In genomic region chr16:85912271-85912974, GRCh38 we compare ENCODE assay signal across 13 cellular contexts. TPM values are rescaled to one million over a fixed set of nuclear protein-coding genes. Genes with fewer than 3 reads are reported as not detected.
DNase-seq lines count a peak whose midpoint lies in the region; ATAC-seq and TF ChIP-seq lines count a peak whose summit lies in the region.
"Had no signal": no experiment of that assay in that cellular context is flagged by ENCODE, and none has a peak within 500 bp of the region (broad histone marks: within the 10 kb centered on the region; RNA-seq: fewer than 3 reads in every experiment).

No MANE protein-coding gene starts in this region.

- H3K27ac ChIP-seq in fibroblast of lung (ENCODE audit: insufficient read depth, low read length): no peak overlapping the region
- H3K27ac ChIP-seq in psoas muscle: no peak overlapping the region
- H3K27ac ChIP-seq in mesendoderm (ENCODE audit: low read depth, low read length): no peak overlapping the region
- H3K27ac ChIP-seq: tibial artery had no signal

- no peak overlapping the region for H3K4ac ChIP-seq in mesendoderm (ENCODE audit: low read depth, low read length)

- peak in 3 of 4 donors; percentile 26 to 44 (median 26) for ATAC-seq in psoas muscle
- ATAC-seq in HG03342 (IDR thresholded peaks at IDR 0.05; ENCODE audit: unreplicated experiment): no peak
- no peak for ATAC-seq in GM18867 (IDR thresholded peaks at IDR 0.05; ENCODE audit: unreplicated experiment)

- peaks cover 18% of the 10 kb centered on the region for H3K27me3 ChIP-seq in fibroblast of lung (ENCODE audit: control insufficient read depth, insufficient read depth, low read length)
- H3K27me3 ChIP-seq in psoas muscle (ENCODE audit: insufficient read depth in 3 of 3, low read length in 2 of 3): peaks cover 0 to 9% (median 2%) of the 10 kb centered on the region in 3 donors
- H3K27me3 ChIP-seq in mesendoderm (ENCODE audit: insufficient read depth, low read length, poor library complexity): no peaks in the 10 kb centered on the region

- no peak overlapping the region for H2AFZ ChIP-seq in fibroblast of lung (ENCODE audit: low read length)

- intact Hi-C loops in psoas muscle (cut with DNase I): no loop called here

- no peak overlapping the region for H4K8ac ChIP-seq in mesendoderm (ENCODE audit: low read depth, low read length)

- DNase-seq in CD1c-positive myeloid dendritic cell (ENCODE audit: extremely low spot score) (peak; percentile 75), OCI-M1 (lab: John Stamatoyannopoulos, UW) (peak; percentile 17), fibroblast of lung (ENCODE audit: low read depth in 2 of 2) (peak; percentile 84 to 92), psoas muscle (peak in 1 of 2 donors; percentile 67), mesendoderm (no peak), cerebellar cortex (ENCODE audit: low spot score) (no peak)
- DNase-seq: activated CD4-positive, alpha-beta memory T cell treated with anti-CD3 and anti-CD28 coated beads for 36 hours; NCI-H446 had no signal

- H2BK120ac ChIP-seq in mesendoderm (ENCODE audit: low read depth, low read length): no peak overlapping the region

- H4K20me1 ChIP-seq in fibroblast of lung (ENCODE audit: control insufficient read depth, extremely low read depth, insufficient read depth, low read length): no peaks in the 10 kb centered on the region

- no peaks in the 10 kb centered on the region for H3K36me3 ChIP-seq in fibroblast of lung (ENCODE audit: control insufficient read depth, insufficient read depth, low read length)
- no peaks in the 10 kb centered on the region for H3K36me3 ChIP-seq in psoas muscle (ENCODE audit: insufficient read depth in 1 of 2, low read depth in 1 of 2)
- no peaks in the 10 kb centered on the region for H3K36me3 ChIP-seq in mesendoderm (ENCODE audit: control insufficient read depth, insufficient read depth, low read length)
- H3K36me3 ChIP-seq: tibial artery had no signal

- H3K4me3 ChIP-seq in fibroblast of lung (replicated peaks in 1 of 4; ENCODE audit: control extremely low read depth in 1 of 4, insufficient read depth in 1 of 4, low read depth in 3 of 4, low read length in 4 of 4) (no peak overlapping the region), psoas muscle (no peak overlapping the region), mesendoderm (ENCODE audit: low read length) (no peak overlapping the region)
- H3K4me3 ChIP-seq: tibial artery had no signal

- H3K79me2 ChIP-seq in fibroblast of lung (ENCODE audit: control insufficient read depth, insufficient read depth, low read length) (no peaks in the 10 kb centered on the region), mesendoderm (ENCODE audit: control insufficient read depth, insufficient read depth, low read length) (no peaks in the 10 kb centered on the region)

- TF ChIP-seq CTCF in fibroblast of lung (conservative IDR thresholded peaks at IDR 0.05 in 1 of 2, IDR thresholded peaks at IDR 0.05 in 1 of 2; ENCODE audit: low read depth in 1 of 2, low read length in 2 of 2) (no peak), psoas muscle (IDR thresholded peaks at IDR 0.05) (no peak)

- WGBS in psoas muscle, 3 donors: 21 to 37% (median 25%) methylated on average over 12 of the region's 12 CpGs
- no CpG with 5 or more reads among the region's 12 CpGs for WGBS in mesendoderm (ENCODE audit: extremely low coverage, insufficient coverage, low lambda C conversion rate)

- H3K9ac ChIP-seq in fibroblast of lung (ENCODE audit: insufficient read depth, low read length) (no peak overlapping the region), mesendoderm (ENCODE audit: low read length) (no peak overlapping the region)

- H2AK5ac ChIP-seq in mesendoderm (ENCODE audit: low read length): no peak overlapping the region

- H3K4me1 ChIP-seq in fibroblast of lung (ENCODE audit: control insufficient read depth, extremely low read depth, insufficient read depth, low read length) (no peaks in the 10 kb centered on the region), psoas muscle (no peaks in the 10 kb centered on the region), mesendoderm (ENCODE audit: control insufficient read depth, low read depth, low read length) (no peaks in the 10 kb centered on the region)
- H3K4me1 ChIP-seq: tibial artery had no signal

- no peak overlapping the region for H2BK15ac ChIP-seq in mesendoderm (replicated peaks; ENCODE audit: low read depth)

- H3K79me1 ChIP-seq in mesendoderm (ENCODE audit: low read length): no peaks in the 10 kb centered on the region

- H3K23ac ChIP-seq in mesendoderm (ENCODE audit: low read length): no peak overlapping the region

- H2BK5ac ChIP-seq in mesendoderm (ENCODE audit: low read length): no peak overlapping the region

- H3K56ac ChIP-seq in mesendoderm (ENCODE audit: low read length): no peak overlapping the region

- H3K18ac ChIP-seq in mesendoderm (ENCODE audit: low read length): no peak overlapping the region

- H4K5ac ChIP-seq in mesendoderm (ENCODE audit: low read length): no peak overlapping the region

- H3K9me3 ChIP-seq in fibroblast of lung (ENCODE audit: control insufficient read depth, insufficient read depth, low read depth, low read length) (no peaks in the 10 kb centered on the region), psoas muscle (no peaks in the 10 kb centered on the region)
- H3K9me3 ChIP-seq: tibial artery had no signal

- H3K4me2 ChIP-seq in fibroblast of lung (ENCODE audit: extremely low read depth, insufficient read depth, low read length) (no peak overlapping the region), mesendoderm (ENCODE audit: low read length) (no peak overlapping the region)

RNA-seq across cellular contexts. Expression of gene IRF8, which starts 13.5 kb away (rescaled TPM):
- total RNA-seq in fibroblast of lung: 0.26 TPM in 1 of 2 replicates, not detected in the other
- 0.14 TPM in 1 of 2 replicates, not detected in the other for polyA plus RNA-seq in fibroblast of lung
- not detected in 2 replicates for polyA plus RNA-seq in fibroblast of lung (2012)
- not detected in 2 replicates for polyA minus RNA-seq in fibroblast of lung (ENCODE audit: low replicate concordance)
- 1 to 10 TPM; 1.1 to 2.8 (median 1.7) TPM for total RNA-seq in psoas muscle
- under 1 TPM; 0.23 to 0.59 (median 0.59) TPM for polyA plus RNA-seq in psoas muscle
- 0.07 TPM for polyA plus RNA-seq in mesendoderm (2013, experiment 1 of 2)
- polyA plus RNA-seq in mesendoderm (2013, experiment 2 of 2): 0.07 TPM
- total RNA-seq: LHCN-M2 had no signal
- polyA plus RNA-seq: keratinocyte had no signal

Comparison
In these comparisons a context has a peak if more than half of its experiments do, and no peak if none do; other contexts are left out.
1. DNase-seq: peak in CD1c-positive myeloid dendritic cell (single experiment), OCI-M1 (single experiment) and fibroblast of lung (2 of 2); none in mesendoderm (single experiment) and cerebellar cortex (single experiment).
2. ATAC-seq: peak in psoas muscle (3 of 4); none in HG03342 (single experiment) and GM18867 (single experiment).